20 cellular contexts compared by ENCODE assay signal in the genomic region with DNA sequence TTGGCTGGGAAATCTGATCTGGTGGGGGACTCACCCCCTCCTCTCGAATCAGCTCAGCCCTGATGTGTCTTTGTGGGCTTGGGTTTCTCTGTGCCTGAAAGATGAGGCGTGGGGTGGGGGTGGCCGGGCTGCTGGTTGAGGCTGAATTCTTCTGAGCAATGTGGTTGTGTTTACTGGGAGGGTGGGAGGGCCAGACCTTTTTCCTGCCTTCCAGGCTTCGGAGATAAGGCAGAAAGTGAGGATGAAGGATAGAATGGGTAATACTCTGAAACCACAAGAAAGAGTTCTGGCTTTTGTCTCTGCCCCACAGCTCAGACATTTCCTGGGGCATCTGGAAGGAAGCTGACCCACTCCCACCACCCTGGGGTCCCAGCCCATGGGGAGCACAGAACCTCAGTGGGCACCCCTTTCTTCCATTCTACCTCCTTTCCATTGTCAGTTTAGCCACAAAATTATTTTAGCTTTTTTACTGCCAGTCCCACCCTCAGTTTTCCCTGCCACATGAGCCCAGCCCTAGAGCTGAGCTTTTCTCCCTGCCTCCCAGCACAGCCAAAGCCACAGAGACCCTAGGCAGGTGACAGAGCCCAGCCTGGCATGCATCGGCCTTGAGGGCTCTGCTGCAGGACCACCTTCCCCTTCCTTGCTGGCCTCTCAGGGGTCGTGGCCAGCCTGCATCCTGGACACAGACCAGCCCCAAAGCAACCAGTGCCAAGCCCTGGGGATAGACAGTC. TPM values are rescaled to one million over a fixed set of nuclear protein-coding genes. Genes with fewer than 3 reads are reported as not detected.
DNase-seq lines count a peak whose midpoint lies in the region; ATAC-seq, FAIRE-seq and TF ChIP-seq lines count a peak whose summit lies in the region.
"Had no signal": no experiment of that assay in that cellular context is flagged by ENCODE, and none has a peak within 500 bp of the region (broad histone marks: within the 10 kb centered on the region; RNA-seq: fewer than 3 reads in every experiment).

No MANE protein-coding gene starts in this region.

- peaks cover 24 to 33% of the 10 kb centered on the region in 2 experiments for H3K4me1 ChIP-seq in K562 (replicated peaks in 1 of 2; ENCODE audit: control insufficient read depth in 2 of 2, insufficient read depth in 2 of 2, low read length in 2 of 2)
- H3K4me1 ChIP-seq in neural progenitor cell = no peaks in the 10 kb centered on the region

- H3K27ac ChIP-seq in K562 (ENCODE audit: extremely low read depth, low read depth, low read length) (peak overlapping the region; percentile 21; the same call in 1 of the 3 replicates), neural progenitor cell (no peak overlapping the region)
- H3K27ac ChIP-seq: heart left ventricle, vagina had no signal

- intact Hi-C loops in K562 (cut with micrococcal nuclease) = loop anchor here (10.0 kb wide), 1 partner anchor 406 kb away; no protein-coding TSS in a partner anchor

- peaks cover 8% of the 10 kb centered on the region for H3K27me3 Mint-ChIP-seq in nephron progenitor cell (ENCODE audit: low read depth, poor library complexity)
- peaks cover 4% of the 10 kb centered on the region for H3K27me3 Mint-ChIP-seq in WTC11 (ENCODE audit: low read depth)
- peaks cover 11% of the 10 kb centered on the region for H3K27me3 Mint-ChIP-seq in neural progenitor cell (ENCODE audit: insufficient read depth, low read depth)
- H3K27me3 Mint-ChIP-seq: CD4-positive, alpha-beta T cell; central memory CD8-positive, alpha-beta T cell; natural killer cell treated with Interleukin-12 subunit alpha and Interleukin-12 subunit beta and Interleukin-15 and Interleukin-18, amount 100 ng/mL, for 72 hours had no signal

- TF ChIP-seq EP300 in K562 (IDR thresholded peaks at IDR 0.05; ENCODE audit: low read length) = peak; percentile 14; the same call in 1 of the 2 replicates

- H3K9me1 ChIP-seq in K562 (ENCODE audit: control insufficient read depth, insufficient read depth, low read length) = peaks cover 12% of the 10 kb centered on the region

- no peak for TF ChIP-seq POLR2A in K562 (conservative IDR thresholded peaks at IDR 0.05)

- DNase-seq in EH (ENCODE audit: low read depth) = peak; percentile 27
- peak; percentile 78 for DNase-seq in OCI-M2 (lab: John Stamatoyannopoulos, UW; ENCODE audit: unreplicated experiment)
- DNase-seq in K562 (ENCODE audit: extremely low read depth in 1 of 4, low spot score in 3 of 4) = peak; percentile 63 to 85 (median 66)
- DNase-seq in nephron progenitor cell = peak; percentile 58
- no peak for DNase-seq in KBM-7
- DNase-seq in DMS 273 treated with DMSO at 0.1 percent for 48 hours (lab: John Stamatoyannopoulos, UW) = no peak
- DNase-seq in WTC11 (ENCODE audit: low spot score) = no peak
- DNase-seq in neural progenitor cell (ENCODE audit: low spot score) = no peak
- DNase-seq: NCI-H1092, NCI-H2029 treated with DMSO at 0.1 percent for 48 hours had no signal

- FAIRE-seq in K562 (lab: Jason Lieb, UNC) = peak; percentile 82

- H3K36me3 ChIP-seq in K562 (ENCODE audit: control insufficient read depth, insufficient read depth, low read length) = peaks cover 42% of the 10 kb centered on the region
- peaks cover 7% of the 10 kb centered on the region for H3K36me3 ChIP-seq in neural progenitor cell

- no peaks in the 10 kb centered on the region for H3K9me3 Mint-ChIP-seq in nephron progenitor cell
- H3K9me3 Mint-ChIP-seq in WTC11 = no peaks in the 10 kb centered on the region
- H3K9me3 Mint-ChIP-seq in neural progenitor cell = no peaks in the 10 kb centered on the region
- H3K9me3 Mint-ChIP-seq: CD4-positive, alpha-beta T cell; central memory CD8-positive, alpha-beta T cell; natural killer cell treated with Interleukin-12 subunit alpha and Interleukin-12 subunit beta and Interleukin-15 and Interleukin-18, amount 100 ng/mL, for 72 hours had no signal

- H3K4me3 Mint-ChIP-seq in nephron progenitor cell = peak overlapping the region; percentile 48
- no peak overlapping the region for H3K4me3 Mint-ChIP-seq in WTC11
- H3K4me3 Mint-ChIP-seq in neural progenitor cell = no peak overlapping the region
- H3K4me3 Mint-ChIP-seq: activated CD8-positive, alpha-beta T cell treated with anti-CD3 and anti-CD28 coated beads, Interleukin-2, amount 10 ng/mL, durations not matched to agents 7 days and 5 days; CD4-positive, alpha-beta T cell; central memory CD8-positive, alpha-beta T cell; natural killer cell treated with Interleukin-12 subunit alpha and Interleukin-12 subunit beta and Interleukin-15 and Interleukin-18, amount 100 ng/mL, for 72 hours had no signal

- TF ChIP-seq RAD21 in K562 (CRISPR knock-in tag; conservative IDR thresholded peaks at IDR 0.05 in 1 of 2, IDR thresholded peaks at IDR 0.05 in 1 of 2) = no peak

- H3K9ac ChIP-seq in K562 (ENCODE audit: insufficient read depth in 1 of 2, low read depth in 2 of 2, low read length in 2 of 2) (peak overlapping the region in 1 of 2 experiments; percentile 78; a peak in 2 of 4 replicates), neural progenitor cell (no peak overlapping the region)

- H3K4me2 ChIP-seq in K562 (ENCODE audit: insufficient read depth, low read length) (peak overlapping the region; percentile 36), neural progenitor cell (no peak overlapping the region)

- peak overlapping the region; percentile 77 for H3K27ac Mint-ChIP-seq in nephron progenitor cell
- H3K27ac Mint-ChIP-seq in WTC11 = no peak overlapping the region
- H3K27ac Mint-ChIP-seq in neural progenitor cell = no peak overlapping the region
- H3K27ac Mint-ChIP-seq: activated CD8-positive, alpha-beta T cell treated with anti-CD3 and anti-CD28 coated beads, Interleukin-2, amount 10 ng/mL, durations not matched to agents 7 days and 5 days; CD4-positive, alpha-beta T cell had no signal

- in situ Hi-C loops in K562 (cut with MboI) = no loop called here
- in situ Hi-C loops in KBM-7 (cut with MboI; ENCODE audit: low pct_unique_long_range_greater_than_20kb, low sequenced_read_pairs) = no loop called here

- peak; percentile 63 for ATAC-seq in K562
- ATAC-seq in WTC11 = no peak
- ATAC-seq: heart left ventricle had no signal

- 31% methylated on average over 6 of the region's 6 CpGs for WGBS in K562 (ENCODE audit: insufficient coverage, low coverage, missing lambda C conversion rate)

- H3K4me1 Mint-ChIP-seq in nephron progenitor cell = peaks cover 83% of the 10 kb centered on the region
- no peaks in the 10 kb centered on the region for H3K4me1 Mint-ChIP-seq in WTC11
- no peaks in the 10 kb centered on the region for H3K4me1 Mint-ChIP-seq in neural progenitor cell

- POLR2A ChIA-PET in K562 (lab: Yijun Ruan, JAX) (interaction anchor here (0.6 to 2.2 kb wide), 10 partner anchors 8 to 280 kb away, joined by 3 to 8 read pairs (median 4); a partner anchor contains a TSS), WTC11 (lab: Charles Lee) (interaction anchor here (1.2 kb wide), 1 partner anchor 25 kb away, joined by 4 read pairs; a partner anchor contains a TSS)

- CTCF ChIA-PET in K562 (lab: Yijun Ruan, JAX; ENCODE audit: low intra/inter-chr PET ratio) = interaction anchor here (0.6 to 1.2 kb wide), 5 partner anchors 8 to 503 kb away, joined by 3 to 4 read pairs (median 3); no protein-coding TSS in a partner anchor
- CTCF ChIA-PET in WTC11 (lab: Charles Lee) = interaction anchor here (0.6 to 4.4 kb wide), 36 partner anchors 8 to 437 kb away, joined by 3 to 42 read pairs (median 6); a partner anchor contains a TSS

- TF ChIP-seq CTCF in K562 (IDR thresholded peaks at IDR 0.05 in 2 of 3, conservative IDR thresholded peaks at IDR 0.05 in 1 of 3; ENCODE audit: insufficient read depth in 2 of 3, low read depth in 1 of 3, low read length in 3 of 3) = no peak
- TF ChIP-seq CTCF in nephron progenitor cell (IDR thresholded peaks at IDR 0.05) = no peak
- TF ChIP-seq CTCF in WTC11 (IDR thresholded peaks at IDR 0.05) = no peak
- TF ChIP-seq CTCF in neural progenitor cell (IDR thresholded peaks at IDR 0.05) = no peak

- no TSS peak for BruUV-seq in K562 (replicated peaks; lab: Mats Ljungman, UMichigan)

- no peaks in the 10 kb centered on the region for H3K27me3 ChIP-seq in K562 (ENCODE audit: control insufficient read depth in 2 of 2, insufficient read depth in 2 of 2, low read length in 2 of 2)
- peaks cover 4% of the 10 kb centered on the region for H3K27me3 ChIP-seq in neural progenitor cell
- H3K27me3 ChIP-seq: heart left ventricle, vagina had no signal

- no peak overlapping the region for H3K4me3 ChIP-seq in K562
- no peak overlapping the region for H3K4me3 ChIP-seq in neural progenitor cell
- H3K4me3 ChIP-seq: heart left ventricle, vagina had no signal

- no peaks in the 10 kb centered on the region for H3F3A ChIP-seq in neural progenitor cell (ENCODE audit: low read depth)

- H3K79me2 ChIP-seq in K562 (ENCODE audit: control insufficient read depth, insufficient read depth, low read length) = no peaks in the 10 kb centered on the region
- no peaks in the 10 kb centered on the region for H3K79me2 ChIP-seq in neural progenitor cell (ENCODE audit: low read depth)

- H4K20me1 ChIP-seq in K562 (replicated peaks; ENCODE audit: control insufficient read depth, insufficient read depth, low read length) (peaks cover 31% of the 10 kb centered on the region), neural progenitor cell (ENCODE audit: low read depth) (peaks cover 39% of the 10 kb centered on the region)

- H3K36me3 Mint-ChIP-seq in nephron progenitor cell (ENCODE audit: low read depth) = peaks cover 41% of the 10 kb centered on the region
- peaks cover 37% of the 10 kb centered on the region for H3K36me3 Mint-ChIP-seq in WTC11
- peaks cover 36% of the 10 kb centered on the region for H3K36me3 Mint-ChIP-seq in neural progenitor cell

- H2AFZ ChIP-seq in K562 (ENCODE audit: low read depth, low read length) (no peak overlapping the region), neural progenitor cell (replicated peaks) (no peak overlapping the region)

- no peaks in the 10 kb centered on the region for H3K9me3 ChIP-seq in K562 (replicated peaks; ENCODE audit: control insufficient read depth, insufficient read depth, low read depth, low read length)
- no peaks in the 10 kb centered on the region for H3K9me3 ChIP-seq in neural progenitor cell (ENCODE audit: low read depth)
- H3K9me3 ChIP-seq: heart left ventricle, vagina had no signal

RNA-seq across cellular contexts. Expression of a gene that starts 11.2 kb away (rescaled TPM):
- not detected in 2 replicates for total RNA-seq in K562 (2011; cell fraction: chromatin; rRNA removed; ENCODE audit: low replicate concordance)
- total RNA-seq in K562 (2011; cell fraction: nucleolus; rRNA removed) = not detected in 2 replicates
- total RNA-seq in K562 (2011; cell fraction: nucleoplasm; rRNA removed) = not detected in 2 replicates
- total RNA-seq in K562 (2014; rRNA removed) = not detected in 2 replicates
- not detected in 2 replicates for total RNA-seq in K562 (2014; rRNA removed; fragmentation: Illumina TruSeq; extraction: Trizol)
- total RNA-seq in K562 (2015; rRNA removed; fragmentation: Illumina TruSeq; extraction: Trizol) = not detected in 2 replicates
- total RNA-seq in K562 (2021) = not detected in 2 replicates
- polyA plus RNA-seq in K562 (2011; rRNA removed) = not detected in 2 replicates
- not detected in 2 replicates for polyA plus RNA-seq in K562 (2011; cell fraction: cytosol; rRNA removed)
- polyA plus RNA-seq in K562 (2011; cell fraction: nucleus; rRNA removed) = not detected in 2 replicates
- polyA plus RNA-seq in K562 (2012) = not detected in 2 replicates
- not detected in 2 replicates for polyA plus RNA-seq in K562 (2014; fragmentation: Illumina TruSeq; extraction: Trizol)
- polyA plus RNA-seq in K562 (2014; fragmentation: Nextera tagmentation; extraction: Ambion mirVana) = not detected
- not detected in 2 replicates for polyA plus RNA-seq in K562 (2014; rRNA removed)
- not detected in 2 replicates for polyA minus RNA-seq in K562 (2011; rRNA and poly(A)+ RNA removed)
- polyA minus RNA-seq in K562 (2011; cell fraction: cytosol; rRNA and poly(A)+ RNA removed) = not detected in 2 replicates
- not detected in 2 replicates for polyA minus RNA-seq in K562 (2011; cell fraction: nucleus; rRNA and poly(A)+ RNA removed)
- total RNA-seq in WTC11 (2021) = 0.09 to 0.15 TPM in 2 of 3 replicates, not detected in the other
- total RNA-seq in neural progenitor cell (ENCODE audit: low replicate concordance) = 1.1 TPM in 1 of 2 replicates, not detected in the other
- total RNA-seq: activated CD8-positive, alpha-beta T cell treated with anti-CD3 and anti-CD28 coated beads, Interleukin-2, amount 10 ng/mL, durations not matched to agents 7 days and 5 days; CD4-positive, alpha-beta T cell; dermis microvascular lymphatic vessel endothelial cell; heart left ventricle; HT1080; left lobe of liver; LHCN-M2; natural killer cell treated with Interleukin-12 subunit alpha and Interleukin-12 subunit beta and Interleukin-15 and Interleukin-18, amount 100 ng/mL, for 72 hours; vagina had no signal
- polyA plus RNA-seq: heart left ventricle had no signal

RNA-seq across cellular contexts. Expression of a gene that starts 24.9 kb away (rescaled TPM):
- 216 and 291 TPM in 2 replicates for total RNA-seq in K562 (2011; cell fraction: chromatin; rRNA removed; ENCODE audit: low replicate concordance)
- total RNA-seq in K562 (2011; cell fraction: nucleolus; rRNA removed) = 159 and 160 TPM in 2 replicates
- 167 and 180 TPM in 2 replicates for total RNA-seq in K562 (2011; cell fraction: nucleoplasm; rRNA removed)
- total RNA-seq in K562 (2014; rRNA removed) (34.2 and 40.1 TPM in 2 replicates), K562 (2014; rRNA removed; fragmentation: Illumina TruSeq; extraction: Trizol) (27.6 and 28.6 TPM in 2 replicates), K562 (2015; rRNA removed; fragmentation: Illumina TruSeq; extraction: Trizol) (29.0 and 30.6 TPM in 2 replicates), K562 (2021) (38.5 and 42.3 TPM in 2 replicates), WTC11 (2021) (36.8 to 42.8 TPM (median 38.2 TPM) in 3 replicates), neural progenitor cell (ENCODE audit: low replicate concordance) (55.0 and 67.5 TPM in 2 replicates)
- polyA plus RNA-seq in K562 (2011; rRNA removed) (32.6 and 32.8 TPM in 2 replicates), K562 (2014; fragmentation: Illumina TruSeq; extraction: Trizol) (30.6 and 32.2 TPM in 2 replicates), K562 (2014; fragmentation: Nextera tagmentation; extraction: Ambion mirVana) (10 to 100 TPM in 1 of 2 experiments, 1 to 10 TPM in 1; 9.9 to 10.5 TPM), K562 (2014; rRNA removed) (30.4 and 32.0 TPM in 2 replicates)
- 20.9 and 23.7 TPM in 2 replicates for polyA plus RNA-seq in K562 (2011; cell fraction: cytosol; rRNA removed)
- 128 and 143 TPM in 2 replicates for polyA plus RNA-seq in K562 (2011; cell fraction: nucleus; rRNA removed)
- polyA plus RNA-seq in K562 (2012) = 23.1 and 25.5 TPM in 2 replicates
- polyA minus RNA-seq in K562 (2011; rRNA and poly(A)+ RNA removed) = 51.3 and 51.8 TPM in 2 replicates
- polyA minus RNA-seq in K562 (2011; cell fraction: cytosol; rRNA and poly(A)+ RNA removed) = 16.5 and 21.1 TPM in 2 replicates
- polyA minus RNA-seq in K562 (2011; cell fraction: nucleus; rRNA and poly(A)+ RNA removed) = 79.6 and 106 TPM in 2 replicates

RNA-seq across cellular contexts. Expression of a gene that starts 52.9 kb away (rescaled TPM):
- not detected in 2 replicates for total RNA-seq in K562 (2011; cell fraction: chromatin; rRNA removed; ENCODE audit: low replicate concordance)
- not detected in 2 replicates for total RNA-seq in K562 (2011; cell fraction: nucleolus; rRNA removed)
- not detected in 2 replicates for total RNA-seq in K562 (2011; cell fraction: nucleoplasm; rRNA removed)
- total RNA-seq in K562 (2014; rRNA removed) = not detected in 2 replicates
- total RNA-seq in K562 (2014; rRNA removed; fragmentation: Illumina TruSeq; extraction: Trizol) = not detected in 2 replicates
- not detected in 2 replicates for total RNA-seq in K562 (2015; rRNA removed; fragmentation: Illumina TruSeq; extraction: Trizol)
- total RNA-seq in K562 (2021) = not detected in 2 replicates
- polyA plus RNA-seq in K562 (2011; rRNA removed) = 0.05 TPM in 1 of 2 replicates, not detected in the other
- polyA plus RNA-seq in K562 (2011; cell fraction: cytosol; rRNA removed) = 0.03 TPM in 1 of 2 replicates, not detected in the other
- polyA plus RNA-seq in K562 (2011; cell fraction: nucleus; rRNA removed) = 0.07 and 0.09 TPM in 2 replicates
- polyA plus RNA-seq in K562 (2012) = 0.07 and 1.3 TPM in 2 replicates
- polyA plus RNA-seq in K562 (2014; fragmentation: Illumina TruSeq; extraction: Trizol) = not detected in 2 replicates
- polyA plus RNA-seq in K562 (2014; fragmentation: Nextera tagmentation; extraction: Ambion mirVana) = not detected
- polyA plus RNA-seq in K562 (2014; rRNA removed) = not detected in 2 replicates
- polyA minus RNA-seq in K562 (2011; rRNA and poly(A)+ RNA removed) = not detected in 2 replicates
- polyA minus RNA-seq in K562 (2011; cell fraction: cytosol; rRNA and poly(A)+ RNA removed) = not detected in 2 replicates
- 0.22 TPM in 1 of 2 replicates, not detected in the other for polyA minus RNA-seq in K562 (2011; cell fraction: nucleus; rRNA and poly(A)+ RNA removed)
- total RNA-seq in WTC11 (2021) = 0.11 TPM in 1 of 3 replicates, not detected in the others
- not detected in 2 replicates for total RNA-seq in neural progenitor cell (ENCODE audit: low replicate concordance)
- total RNA-seq: activated CD8-positive, alpha-beta T cell treated with anti-CD3 and anti-CD28 coated beads, Interleukin-2, amount 10 ng/mL, durations not matched to agents 7 days and 5 days; CD4-positive, alpha-beta T cell; dermis microvascular lymphatic vessel endothelial cell; heart left ventricle; HT1080; left lobe of liver; LHCN-M2; natural killer cell treated with Interleukin-12 subunit alpha and Interleukin-12 subunit beta and Interleukin-15 and Interleukin-18, amount 100 ng/mL, for 72 hours; vagina had no signal

Comparison
In these comparisons a context has a peak if more than half of its experiments do, and no peak if none do; other contexts are left out.
1. DNase-seq: peak in EH (single experiment), OCI-M2 (single experiment), K562 (4 of 4) and nephron progenitor cell (single experiment); none in KBM-7 (single experiment), DMS 273 treated with DMSO at 0.1 percent for 48 hours (single experiment), WTC11 (single experiment) and neural progenitor cell (single experiment).